23 cellular contexts compared by ENCODE assay signal in the genomic region with DNA sequence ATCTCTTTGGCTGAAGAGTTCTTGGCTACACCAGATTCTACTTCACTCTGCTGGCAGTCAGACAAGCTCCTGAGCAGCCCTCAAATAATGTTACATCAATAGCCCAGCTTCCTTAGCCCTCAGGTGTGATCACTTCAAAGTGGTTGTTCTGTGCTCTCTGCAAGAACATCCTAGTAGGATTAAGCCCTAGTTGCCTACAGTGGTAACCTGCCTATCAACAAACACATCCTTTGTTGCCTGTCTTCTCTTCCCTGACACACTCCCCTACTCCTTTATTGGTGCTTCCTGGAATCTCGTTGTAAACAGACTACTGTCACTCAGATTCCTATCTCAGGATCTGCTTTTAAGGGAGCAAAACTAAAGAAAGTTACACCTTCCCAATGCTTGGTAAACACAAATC.
"Had no signal": no experiment of that assay in that cellular context is flagged by ENCODE, and none has a peak within 500 bp of the region (broad histone marks: within the 10 kb centered on the region; RNA-seq: fewer than 3 reads in every experiment).

No MANE protein-coding gene starts in this region.

- H3K9me3 Mint-ChIP-seq: activated CD8-positive, alpha-beta T cell treated with anti-CD3 and anti-CD28 coated beads for 36 hours; activated naive CD8-positive, alpha-beta T cell treated with anti-CD3 and anti-CD28 coated beads for 36 hours; activated T-helper 17 cell treated with anti-CD3 and anti-CD28 coated beads, Interleukin-2, amount 50 U/mL, for 72 hours had no signal

- H3K4me3 ChIP-seq: gastrocnemius medialis, left ventricle myocardium inferior, mucosa of descending colon, tibial nerve, vagina had no signal

- H3K4me3 Mint-ChIP-seq: activated CD4-positive, alpha-beta T cell treated with anti-CD3 and anti-CD28 coated beads, Interleukin-2, amount 10 ng/mL, durations not matched to agents 24 days and 14 days; activated CD8-positive, alpha-beta T cell treated with anti-CD3 and anti-CD28 coated beads for 36 hours; activated naive CD8-positive, alpha-beta T cell treated with anti-CD3 and anti-CD28 coated beads for 36 hours; activated T-helper 17 cell treated with anti-CD3 and anti-CD28 coated beads, Interleukin-2, amount 50 U/mL, for 72 hours; neural crest cell had no signal

- DNase-seq: activated CD4-positive, alpha-beta T cell treated with anti-CD3 and anti-CD28 coated beads, Interleukin-2, amount 10 ng/mL, durations not matched to agents 24 days and 14 days; activated CD8-positive, alpha-beta T cell treated with anti-CD3 and anti-CD28 coated beads for 36 hours; activated naive CD4-positive, alpha-beta T cell; activated naive CD8-positive, alpha-beta T cell treated with anti-CD3 and anti-CD28 coated beads for 36 hours; activated T-cell treated with anti-CD3 and anti-CD28 coated beads, Interleukin-2, amount 50 U/mL, for 1 hour; amniotic stem cell; effector CD8-positive, alpha-beta T cell; gastrocnemius medialis; head of caudate nucleus; left ventricle myocardium inferior; mucosa of descending colon; naive B cell; stimulated activated CD4-positive, alpha-beta T cell treated with anti-CD3 and anti-CD28 coated beads, Interleukin-12 subunit alpha, Interleukin-12 subunit beta, amount 100 ng/mL, for 4 hours; stimulated activated CD4-positive, alpha-beta T cell treated with anti-CD3 and anti-CD28 coated beads, Interleukin-1b, Interleukin-23, amount 100 ng/mL, for 48 hours; stimulated activated CD8-positive, alpha-beta memory T cell treated with anti-CD3 and anti-CD28 coated beads, Interleukin-4, amount 100 ng/mL, for 48 hours; stimulated activated naive CD8-positive, alpha-beta T cell treated with anti-CD3 and anti-CD28 coated beads, Interleukin-15, Interleukin-2, amounts not matched to agents 100 U/mL and 50 U/mL, for 24 hours; substantia nigra had no signal

- H3K27ac ChIP-seq: gastrocnemius medialis, left ventricle myocardium inferior, tibial nerve, vagina had no signal

- H3K4me1 Mint-ChIP-seq: activated T-helper 17 cell treated with anti-CD3 and anti-CD28 coated beads, Interleukin-2, amount 50 U/mL, for 72 hours; neural crest cell had no signal

- H3K36me3 ChIP-seq: gastrocnemius medialis, left ventricle myocardium inferior, tibial nerve, vagina had no signal

- H3K36me3 Mint-ChIP-seq: activated naive CD8-positive, alpha-beta T cell treated with anti-CD3 and anti-CD28 coated beads for 36 hours; naive B cell had no signal

- H3K27me3 ChIP-seq: gastrocnemius medialis, tibial nerve, vagina had no signal

- H3K4me1 ChIP-seq: gastrocnemius medialis, left ventricle myocardium inferior, vagina had no signal

- H3K27ac Mint-ChIP-seq: activated CD4-positive, alpha-beta T cell treated with anti-CD3 and anti-CD28 coated beads, Interleukin-2, amount 10 ng/mL, durations not matched to agents 24 days and 14 days; activated CD8-positive, alpha-beta T cell treated with anti-CD3 and anti-CD28 coated beads for 36 hours; activated naive CD8-positive, alpha-beta T cell treated with anti-CD3 and anti-CD28 coated beads for 36 hours; activated T-helper 17 cell treated with anti-CD3 and anti-CD28 coated beads, Interleukin-2, amount 50 U/mL, for 72 hours; progenitor cell of endocrine pancreas had no signal

- H3K9me3 ChIP-seq: gastrocnemius medialis, left ventricle myocardium inferior, mucosa of descending colon, tibial nerve, vagina had no signal

- ATAC-seq: activated CD8-positive, alpha-beta T cell treated with anti-CD3 and anti-CD28 coated beads for 36 hours; activated T-helper 17 cell treated with anti-CD3 and anti-CD28 coated beads, Interleukin-2, amount 50 U/mL, for 72 hours; esophagus mucosa; gastrocnemius medialis; mucosa of descending colon; stimulated activated naive CD8-positive, alpha-beta T cell treated with anti-CD3 and anti-CD28 coated beads, Interleukin-15, Interleukin-2, amounts not matched to agents 100 U/mL and 50 U/mL, for 24 hours had no signal

- H3K27me3 Mint-ChIP-seq: naive B cell had no signal
